In the genomic region with DNA sequence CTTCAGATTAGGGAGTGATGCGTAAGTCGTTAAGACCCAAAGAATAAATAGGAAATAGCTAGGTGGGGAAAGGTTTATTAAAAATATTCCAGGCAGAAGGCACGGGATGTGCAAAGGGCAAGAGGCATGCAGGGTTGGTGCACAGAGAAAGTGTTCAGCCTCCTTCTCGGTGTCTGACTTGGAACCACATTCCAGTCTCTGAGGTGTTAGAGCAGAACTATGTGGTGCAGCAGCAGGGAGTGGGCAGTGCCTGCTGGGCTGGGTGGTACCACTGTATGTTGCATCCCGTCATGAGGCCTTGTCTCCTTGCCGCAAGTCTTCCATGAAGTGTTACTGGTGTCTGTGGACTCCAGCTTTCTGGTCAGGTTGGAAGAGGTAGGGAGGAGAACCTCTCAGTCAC, we compare ENCODE assay signal across 1 cellular context.
TF ChIP-seq lines count a peak whose summit lies in the region.

No MANE protein-coding gene starts in this region.

TF ChIP-seq in WTC11, 78 proteins besides CTCF, POLR2A, EP300 and RAD21 (continued from another document):
- TF ChIP-seq MLX (CRISPR knock-in tag; IDR thresholded peaks at IDR 0.05) (no peak), ZBTB43 (CRISPR knock-in tag; IDR thresholded peaks at IDR 0.05) (no peak), ZNF671 (CRISPR knock-in tag; IDR thresholded peaks at IDR 0.05) (no peak), RORB (CRISPR knock-in tag; IDR thresholded peaks at IDR 0.05) (no peak), SMAD3 (CRISPR knock-in tag; IDR thresholded peaks at IDR 0.05; ENCODE audit: borderline replicate concordance) (no peak), KAT7 (CRISPR knock-in tag; IDR thresholded peaks at IDR 0.05; ENCODE audit: borderline replicate concordance) (no peak), JUN (CRISPR knock-in tag; IDR thresholded peaks at IDR 0.05) (no peak)
- TF ChIP-seq, protein P1, sequence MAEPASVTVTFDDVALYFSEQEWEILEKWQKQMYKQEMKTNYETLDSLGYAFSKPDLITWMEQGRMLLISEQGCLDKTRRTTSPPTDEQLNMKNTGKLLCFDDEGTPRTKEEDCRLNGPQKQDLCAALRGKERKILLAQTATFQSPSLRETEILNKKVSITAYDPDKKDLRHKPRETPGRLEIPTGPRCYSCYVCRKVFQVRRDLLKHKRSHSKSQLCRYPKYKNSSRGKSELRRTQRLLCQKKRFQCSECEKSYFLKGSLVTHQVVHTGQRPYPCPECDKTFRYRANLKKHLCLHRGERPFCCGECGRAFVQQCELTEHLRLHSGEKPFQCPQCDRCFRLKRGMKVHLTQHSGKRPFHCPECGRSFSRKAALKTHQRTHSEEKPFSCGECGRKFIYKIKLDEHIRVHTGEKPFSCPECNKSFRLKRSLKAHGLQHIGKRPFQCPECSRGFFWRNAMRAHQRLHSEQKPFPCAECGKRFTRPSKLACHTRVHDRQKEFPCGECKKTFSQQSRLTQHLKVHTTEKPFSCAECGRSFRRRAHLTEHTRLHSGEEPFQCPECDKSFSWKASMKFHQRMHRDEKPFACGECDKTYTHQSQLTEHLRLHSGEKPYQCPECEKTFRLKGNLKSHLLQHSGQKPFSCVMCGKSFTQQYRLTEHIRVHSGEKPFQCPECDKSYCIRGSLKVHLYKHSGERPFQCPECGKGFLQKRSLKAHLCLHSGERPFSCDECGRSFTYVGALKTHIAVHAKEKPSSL (CRISPR knock-in tag; conservative IDR thresholded peaks at IDR 0.05), result no peak
